11 cellular contexts compared by ENCODE assay signal in the genomic region with DNA sequence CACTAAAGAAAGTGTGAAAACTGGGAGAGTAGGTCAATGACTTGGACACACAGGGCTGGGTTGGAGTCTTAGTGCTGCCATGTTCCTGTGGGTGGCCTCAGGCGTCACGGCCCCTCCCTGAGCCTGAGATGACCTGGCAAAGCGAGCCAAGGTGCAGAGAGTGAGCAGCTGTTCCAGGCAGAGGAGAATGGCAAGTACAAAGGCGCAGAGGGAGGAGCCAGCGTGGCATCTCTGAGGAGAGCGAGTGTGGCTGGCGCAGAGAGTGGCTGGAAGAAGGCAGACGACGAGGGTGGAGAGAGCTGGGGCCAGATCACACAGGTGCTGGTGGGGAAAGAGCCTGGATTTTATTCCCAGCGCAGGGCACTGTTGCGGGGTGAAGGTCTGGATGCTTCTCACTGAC. TPM values are rescaled to one million over a fixed set of nuclear protein-coding genes. Genes with fewer than 3 reads are reported as not detected.
A peak's percentile ranks its signal among the peaks of the same experiment; 100 is the strongest.
DNase-seq lines count a peak whose midpoint lies in the region; FAIRE-seq and TF ChIP-seq lines count a peak whose summit lies in the region.
"Had no signal": no experiment of that assay in that cellular context is flagged by ENCODE, and none has a peak within 500 bp of the region (broad histone marks: within the 10 kb centered on the region; RNA-seq: fewer than 3 reads in every experiment).

No MANE protein-coding gene starts in this region.

- H3K27me3 ChIP-seq in SJCRH30, result no peaks in the 10 kb centered on the region

- TF ChIP-seq CTCF in mesothelial cell of epicardium (IDR thresholded peaks at IDR 0.05; ENCODE audit: unreplicated experiment), result no peak
- no peak for TF ChIP-seq CTCF in type B pancreatic cell (conservative IDR thresholded peaks at IDR 0.05)

- DNase-seq in NCI-H82 (lab: John Stamatoyannopoulos, UW), result peak; percentile 33
- DNase-seq in NCI-H82 treated with DMSO at 0.1 percent for 48 hours (lab: John Stamatoyannopoulos, UW; ENCODE audit: unreplicated experiment), result no peak
- DNase-seq in SJCRH30, result peak; percentile 31 to 42
- no peak for DNase-seq in mesothelial cell of epicardium (ENCODE audit: low spot score in 2 of 2, unreplicated experiment in 2 of 2)
- DNase-seq in type B pancreatic cell (ENCODE audit: extremely low spot score, unreplicated experiment), result no peak
- DNase-seq in urothelium cell line (ENCODE audit: low spot score), result no peak
- DNase-seq in activated gamma-delta T cell (lab: John Stamatoyannopoulos, UW), result no peak
- no peak for DNase-seq in activated CD4-positive, alpha-beta T cell treated with anti-CD3 and anti-CD28 coated beads for 1 hour
- DNase-seq: activated CD4-positive, alpha-beta T cell treated with anti-CD3 and anti-CD28 coated beads, Interleukin-2, amount 50 U/mL, for 1 hour; caudate nucleus; GOT3 had no signal

- peaks cover 6% of the 10 kb centered on the region; the same call in 1 of the 2 replicates for H3K4me1 ChIP-seq in SJCRH30

- H3K27me3 Mint-ChIP-seq in mesothelial cell of epicardium (ENCODE audit: low read depth) (no peaks in the 10 kb centered on the region), type B pancreatic cell (no peaks in the 10 kb centered on the region)

- H3K36me3 ChIP-seq in SJCRH30, result no peaks in the 10 kb centered on the region

- H3K36me3 Mint-ChIP-seq in mesothelial cell of epicardium (peaks cover 4% of the 10 kb centered on the region), type B pancreatic cell (peaks cover 7% of the 10 kb centered on the region)

- H3K27ac ChIP-seq in SJCRH30, result no peak overlapping the region

- H3K27ac Mint-ChIP-seq in mesothelial cell of epicardium (peak overlapping the region; percentile 93), type B pancreatic cell (peak overlapping the region; percentile 91)

- H3K4me3 ChIP-seq in SJCRH30, result no peak overlapping the region

- H3K4me1 Mint-ChIP-seq in mesothelial cell of epicardium, result peaks cover 29% of the 10 kb centered on the region
- peaks cover 21% of the 10 kb centered on the region for H3K4me1 Mint-ChIP-seq in type B pancreatic cell (ENCODE audit: unreplicated experiment)

- FAIRE-seq in urothelium cell line (lab: Jason Lieb, UNC), result no peak

- no peaks in the 10 kb centered on the region for H3K9me3 ChIP-seq in SJCRH30 (replicated peaks)

- H3K9me3 Mint-ChIP-seq in mesothelial cell of epicardium (no peaks in the 10 kb centered on the region), type B pancreatic cell (no peaks in the 10 kb centered on the region)

- H3K4me3 Mint-ChIP-seq in mesothelial cell of epicardium (no peak overlapping the region), type B pancreatic cell (no peak overlapping the region)

RNA-seq across cellular contexts. Expression of a gene that starts 20.6 kb away (rescaled TPM):
- 45.0 and 51.9 TPM in 2 replicates for total RNA-seq in SJCRH30 (2014; rRNA removed; shearing (Covaris generic))
- total RNA-seq in mesothelial cell of epicardium (76.9 to 79.4 TPM (median 77.7 TPM) in 3 replicates), type B pancreatic cell (ENCODE audit: low replicate concordance) (111 and 170 TPM in 2 replicates)

RNA-seq across cellular contexts. Expression of a gene that starts 58.8 kb away (rescaled TPM):
- 1.3 and 1.8 TPM in 2 replicates for total RNA-seq in SJCRH30 (2014; rRNA removed; shearing (Covaris generic))
- total RNA-seq in mesothelial cell of epicardium, result 5.3 to 5.4 TPM (median 5.4 TPM) in 3 replicates
- 4.6 and 5.8 TPM in 2 replicates for total RNA-seq in type B pancreatic cell (ENCODE audit: low replicate concordance)

Comparison
In these comparisons a context has a peak if more than half of its experiments do, and no peak if none do; other contexts are left out.
1. DNase-seq: peak in NCI-H82 (single experiment) and SJCRH30 (2 of 2); none in NCI-H82 treated with DMSO at 0.1 percent for 48 hours (single experiment), mesothelial cell of epicardium (0 of 2), type B pancreatic cell (single experiment), urothelium cell line (single experiment), activated gamma-delta T cell (single experiment) and activated CD4-positive, alpha-beta T cell treated with anti-CD3 and anti-CD28 coated beads for 1 hour (single experiment).